9 cellular contexts compared by ENCODE assay signal in the genomic region with DNA sequence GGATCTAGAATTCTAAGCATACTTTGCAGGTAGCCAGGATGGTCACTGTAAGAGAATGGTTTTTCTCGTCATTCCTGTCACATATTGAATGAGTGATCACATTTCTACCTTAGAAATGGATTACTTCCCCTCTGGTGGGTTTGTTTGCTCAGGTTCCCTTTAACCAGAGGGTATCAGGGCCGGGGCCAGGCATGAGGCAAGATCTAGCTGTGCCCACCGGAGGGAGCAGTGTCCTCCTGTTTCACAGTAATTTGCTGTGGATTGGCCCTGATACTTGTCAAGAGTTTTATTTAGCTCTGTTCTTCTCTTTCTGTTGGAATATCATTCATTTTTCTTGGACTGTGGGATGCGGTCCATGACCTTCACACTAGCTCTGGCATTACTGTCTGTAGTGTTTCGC. TPM values are rescaled to one million over a fixed set of nuclear protein-coding genes. Genes with fewer than 3 reads are reported as not detected.
DNase-seq lines count a peak whose midpoint lies in the region; ATAC-seq, FAIRE-seq and TF ChIP-seq lines count a peak whose summit lies in the region.
"Had no signal": no experiment of that assay in that cellular context is flagged by ENCODE, and none has a peak within 500 bp of the region (broad histone marks: within the 10 kb centered on the region; RNA-seq: fewer than 3 reads in every experiment).

No MANE protein-coding gene starts in this region.

- no peaks in the 10 kb centered on the region for H3K27me3 ChIP-seq in endothelial cell of umbilical vein (ENCODE audit: control insufficient read depth in 2 of 2, insufficient read depth in 2 of 2, low read length in 2 of 2)
- no peaks in the 10 kb centered on the region for H3K27me3 ChIP-seq in aorta (ENCODE audit: control insufficient read depth in 1 of 2, insufficient read depth in 2 of 2, low read length in 1 of 2)

- 28 to 41% methylated on average over 5 of the region's 5 CpGs for WGBS in aorta, 2 donors

- no peaks in the 10 kb centered on the region for H3K9me1 ChIP-seq in endothelial cell of umbilical vein (replicated peaks; ENCODE audit: control insufficient read depth, extremely low read depth, insufficient read depth, low read length)

- peaks cover under 1% of the 10 kb centered on the region for H3K27me3 Mint-ChIP-seq in activated naive CD4-positive, alpha-beta T cell treated with anti-CD3 and anti-CD28 coated beads, Interleukin-2, amount 10 ng/mL, durations not matched to agents 7 days and 5 days
- H3K27me3 Mint-ChIP-seq in stimulated activated naive CD8-positive, alpha-beta T cell treated with anti-CD3 and anti-CD28 coated beads, Interleukin-15, amount 100 ng/mL, for 72 hours = no peaks in the 10 kb centered on the region

- peak; percentile 50 to 59 for TF ChIP-seq CTCF in endothelial cell of umbilical vein (IDR thresholded peaks at IDR 0.05; ENCODE audit: extremely low read depth in 1 of 2, insufficient read depth in 1 of 2, low read depth in 1 of 2, low read length in 2 of 2)

- no peaks in the 10 kb centered on the region for H3K4me1 Mint-ChIP-seq in activated naive CD4-positive, alpha-beta T cell treated with anti-CD3 and anti-CD28 coated beads, Interleukin-2, amount 10 ng/mL, durations not matched to agents 7 days and 5 days
- no peaks in the 10 kb centered on the region for H3K4me1 Mint-ChIP-seq in stimulated activated naive CD8-positive, alpha-beta T cell treated with anti-CD3 and anti-CD28 coated beads, Interleukin-15, amount 100 ng/mL, for 72 hours

- H3K4me3 ChIP-seq in endothelial cell of umbilical vein (replicated peaks in 1 of 3; ENCODE audit: insufficient read depth in 1 of 3, low read depth in 1 of 3, low read length in 3 of 3) (no peak overlapping the region), aorta (ENCODE audit: low read length in 2 of 2) (no peak overlapping the region)
- H3K4me3 ChIP-seq: mucosa of descending colon had no signal

- H3K9me3 Mint-ChIP-seq in activated naive CD4-positive, alpha-beta T cell treated with anti-CD3 and anti-CD28 coated beads, Interleukin-2, amount 10 ng/mL, durations not matched to agents 7 days and 5 days = no peaks in the 10 kb centered on the region
- no peaks in the 10 kb centered on the region for H3K9me3 Mint-ChIP-seq in stimulated activated naive CD8-positive, alpha-beta T cell treated with anti-CD3 and anti-CD28 coated beads, Interleukin-15, amount 100 ng/mL, for 72 hours

- no peak for TF ChIP-seq POLR2A in endothelial cell of umbilical vein (IDR thresholded peaks at IDR 0.05; ENCODE audit: low read depth, low read length)

- ATAC-seq in stimulated activated naive CD8-positive, alpha-beta T cell treated with anti-CD3 and anti-CD28 coated beads, Interleukin-15, amount 100 ng/mL, for 72 hours = peak; percentile 54
- no peak for ATAC-seq in aorta (ENCODE audit: low FRiP score)
- ATAC-seq: mucosa of descending colon had no signal

- POLR2A ChIA-PET in endothelial cell of umbilical vein (lab: Charles Lee) = no interaction called here

- H3K4me2 ChIP-seq in endothelial cell of umbilical vein (ENCODE audit: insufficient read depth, low read length) = no peak overlapping the region

- no peak overlapping the region for H3K9ac ChIP-seq in endothelial cell of umbilical vein (replicated peaks; ENCODE audit: extremely low read depth, insufficient read depth, low read length)

- H3K9me3 ChIP-seq in endothelial cell of umbilical vein (replicated peaks; ENCODE audit: control insufficient read depth, insufficient read depth, low read length) = no peaks in the 10 kb centered on the region
- no peaks in the 10 kb centered on the region for H3K9me3 ChIP-seq in aorta (ENCODE audit: control insufficient read depth, low read length)
- H3K9me3 ChIP-seq: mucosa of descending colon had no signal

- DNase-seq in activated naive CD4-positive, alpha-beta T cell treated with anti-CD3 and anti-CD28 coated beads, Interleukin-2, amount 10 ng/mL, durations not matched to agents 7 days and 5 days = peak; percentile 53
- DNase-seq in activated naive CD4-positive, alpha-beta T cell treated with Interleukin-2 at 50 U/mL for 16 hours = no peak
- DNase-seq in NCI-H460 (ENCODE audit: extremely low read depth, low read depth) (peak; percentile 26), endothelial cell of umbilical vein (ENCODE audit: low read depth, low spot score) (peak; percentile 17), H4 (ENCODE audit: low spot score) (no peak), aorta (no peak)
- DNase-seq in stimulated activated naive CD8-positive, alpha-beta T cell treated with anti-CD3 and anti-CD28 coated beads, Interleukin-15, amount 100 ng/mL, for 72 hours = peak in 1 of 2 donors; percentile 33
- no peak for DNase-seq in stimulated activated naive CD4-positive, alpha-beta T cell treated with Interleukin-2 at 50 U/mL for 16 hours (lab: John Stamatoyannopoulos, UW)

- no peaks in the 10 kb centered on the region for H4K20me1 ChIP-seq in endothelial cell of umbilical vein (replicated peaks; ENCODE audit: control insufficient read depth, extremely low read depth, insufficient read depth, low read length)

- H3K27ac ChIP-seq in endothelial cell of umbilical vein (ENCODE audit: insufficient read depth, low read depth, low read length) = no peak overlapping the region
- no peak overlapping the region for H3K27ac ChIP-seq in aorta (ENCODE audit: low read depth in 1 of 2, low read length in 2 of 2)

- H3K36me3 ChIP-seq in endothelial cell of umbilical vein (ENCODE audit: control insufficient read depth in 2 of 2, extremely low read depth in 1 of 2, insufficient read depth in 2 of 2, low read length in 2 of 2) (no peaks in the 10 kb centered on the region), aorta (ENCODE audit: control insufficient read depth in 1 of 2, insufficient read depth in 2 of 2, low read length in 1 of 2) (no peaks in the 10 kb centered on the region)

- no peaks in the 10 kb centered on the region for H3K36me3 Mint-ChIP-seq in activated naive CD4-positive, alpha-beta T cell treated with anti-CD3 and anti-CD28 coated beads, Interleukin-2, amount 10 ng/mL, durations not matched to agents 7 days and 5 days

- BruUV-seq in endothelial cell of umbilical vein (replicated peaks; lab: Mats Ljungman, UMichigan) = no TSS peak

- FAIRE-seq in endothelial cell of umbilical vein (lab: Jason Lieb, UNC) = no peak

- no peak overlapping the region for H2AFZ ChIP-seq in endothelial cell of umbilical vein (ENCODE audit: low read depth, low read length)

- peaks cover 10% of the 10 kb centered on the region for H3K4me1 ChIP-seq in endothelial cell of umbilical vein (ENCODE audit: control insufficient read depth, extremely low read depth, insufficient read depth, low read length)
- no peaks in the 10 kb centered on the region for H3K4me1 ChIP-seq in aorta (ENCODE audit: control insufficient read depth in 1 of 2, insufficient read depth in 2 of 2, low read length in 2 of 2)

- intact Hi-C loops in endothelial cell of umbilical vein (cut with micrococcal nuclease) = loop anchor here (5.0 kb wide), 1 partner anchor 363 kb away; a partner anchor contains a TSS
- intact Hi-C loops in aorta (cut with DNase I) = no loop called here

- H3K4me3 Mint-ChIP-seq in activated naive CD4-positive, alpha-beta T cell treated with anti-CD3 and anti-CD28 coated beads, Interleukin-2, amount 10 ng/mL, durations not matched to agents 7 days and 5 days = no peak overlapping the region
- H3K4me3 Mint-ChIP-seq in stimulated activated naive CD8-positive, alpha-beta T cell treated with anti-CD3 and anti-CD28 coated beads, Interleukin-15, amount 100 ng/mL, for 72 hours = no peak overlapping the region

- H3K27ac Mint-ChIP-seq in activated naive CD4-positive, alpha-beta T cell treated with anti-CD3 and anti-CD28 coated beads, Interleukin-2, amount 10 ng/mL, durations not matched to agents 7 days and 5 days = no peak overlapping the region
- no peak overlapping the region for H3K27ac Mint-ChIP-seq in stimulated activated naive CD8-positive, alpha-beta T cell treated with anti-CD3 and anti-CD28 coated beads, Interleukin-15, amount 100 ng/mL, for 72 hours

- dilution Hi-C loops in endothelial cell of umbilical vein (cut with MboI; ENCODE audit: extremely low pct_ligation_motif_present, low sequenced_read_pairs) = no loop called here

- no peaks in the 10 kb centered on the region for H3K79me2 ChIP-seq in endothelial cell of umbilical vein (ENCODE audit: control insufficient read depth, insufficient read depth, low read length)

- CTCF ChIA-PET in activated naive CD4-positive, alpha-beta T cell treated with anti-CD3 and anti-CD28 coated beads, Interleukin-2, amount 10 ng/mL, durations not matched to agents 7 days and 5 days (lab: Charles Lee) = interaction anchor here (2.0 to 2.3 kb wide), 2 partner anchors 308 to 363 kb away, joined by 8 to 9 read pairs; a partner anchor contains a TSS
- CTCF ChIA-PET in endothelial cell of umbilical vein (lab: Charles Lee) = interaction anchor here (0.6 to 2.0 kb wide), 9 partner anchors 23 to 363 kb away, joined by 3 to 5 read pairs (median 3); a partner anchor contains a TSS

TF ChIP-seq in endothelial cell of umbilical vein, 7 proteins besides CTCF, POLR2A, EP300 and RAD21 (continues in another document):
- TF ChIP-seq POLR2AphosphoS5 (IDR thresholded peaks at IDR 0.05; ENCODE audit: insufficient read depth, low read depth, low read length) (no peak), MYC (IDR thresholded peaks at IDR 0.05; ENCODE audit: low read depth, low read length) (no peak), EZH2 (IDR thresholded peaks at IDR 0.05; ENCODE audit: borderline replicate concordance, low read depth, low read length, severe bottlenecking) (no peak), JUN (IDR thresholded peaks at IDR 0.05; ENCODE audit: borderline replicate concordance, insufficient read depth, insufficient read length, low read depth) (no peak), FOS (IDR thresholded peaks at IDR 0.05; ENCODE audit: borderline replicate concordance, insufficient read depth, low read length) (no peak), GATA2 (IDR thresholded peaks at IDR 0.05; ENCODE audit: insufficient read depth, insufficient read length, low read depth, low read length) (no peak)

RNA-seq across cellular contexts. Expression of a gene that starts 42.3 kb away (rescaled TPM):
- 2.9 and 3.3 TPM in 2 replicates for total RNA-seq in NCI-H460 (2014; rRNA removed; shearing (Covaris generic))
- polyA plus RNA-seq in NCI-H460 (2014; cell fraction: nucleus; rRNA removed) = 0.89 and 12.4 TPM in 2 replicates
- total RNA-seq in endothelial cell of umbilical vein = 11.8 and 16.0 TPM in 2 replicates
- polyA plus RNA-seq in endothelial cell of umbilical vein = 15.9 and 18.1 TPM in 2 replicates
- polyA plus RNA-seq in endothelial cell of umbilical vein (2011; cell fraction: cytosol; rRNA removed) = 10.4 and 10.6 TPM in 2 replicates
- polyA plus RNA-seq in endothelial cell of umbilical vein (2011; cell fraction: nucleus; rRNA removed) = 9.0 and 9.5 TPM in 2 replicates
- 4.1 and 4.2 TPM in 2 replicates for polyA plus RNA-seq in endothelial cell of umbilical vein (2012)
- polyA minus RNA-seq in endothelial cell of umbilical vein = 21.0 and 21.7 TPM in 2 replicates
- polyA minus RNA-seq in endothelial cell of umbilical vein (2011; cell fraction: cytosol; rRNA and poly(A)+ RNA removed) = 11.0 TPM
- 7.6 and 13.3 TPM in 2 replicates for polyA minus RNA-seq in endothelial cell of umbilical vein (2011; cell fraction: nucleus; rRNA and poly(A)+ RNA removed)
- 0.90 and 1.3 TPM in 2 replicates for total RNA-seq in H4 (2014; rRNA removed; shearing (Covaris generic))
- 10 to 100 TPM; 11.3 to 11.7 TPM for total RNA-seq in aorta
- 1 to 10 TPM; 1.6 to 5.0 TPM for polyA plus RNA-seq in aorta

Comparison
In these comparisons a context has a peak if more than half of its experiments do, and no peak if none do; other contexts are left out.
1. DNase-seq: peak in activated naive CD4-positive, alpha-beta T cell treated with anti-CD3 and anti-CD28 coated beads, Interleukin-2, amount 10 ng/mL, durations not matched to agents 7 days and 5 days (single experiment), NCI-H460 (single experiment) and endothelial cell of umbilical vein (single experiment); none in activated naive CD4-positive, alpha-beta T cell treated with Interleukin-2 at 50 U/mL for 16 hours (single experiment), H4 (single experiment), aorta (0 of 2) and stimulated activated naive CD4-positive, alpha-beta T cell treated with Interleukin-2 at 50 U/mL for 16 hours (single experiment).